9 cellular contexts compared by ENCODE assay signal in genomic region chr14:59478540-59478939, GRCh38.
"Had no signal": no experiment of that assay in that cellular context is flagged by ENCODE, and none has a peak within 500 bp of the region (broad histone marks: within the 10 kb centered on the region; RNA-seq: fewer than 3 reads in every experiment).

No MANE protein-coding gene starts in this region.

- H3K9me3 ChIP-seq: HAP-1 had no signal

- ATAC-seq: HCT116 had no signal

- H3K27me3 Mint-ChIP-seq: IgD-negative memory B cell had no signal

- H3K27ac ChIP-seq: GM23248, HL-60 had no signal

- H3K9me3 Mint-ChIP-seq: HFFc6, IgD-negative memory B cell had no signal

- H3K4me3 Mint-ChIP-seq: HFFc6, IgD-negative memory B cell had no signal

- H3K27ac Mint-ChIP-seq: HFFc6, IgD-negative memory B cell had no signal

- H3K4me3 ChIP-seq: GM23248, HAP-1 had no signal

- DNase-seq: GM23248, GOT3, H7, HFFc6, KG1 had no signal
